12 cellular contexts compared by ENCODE assay signal in the genomic region with DNA sequence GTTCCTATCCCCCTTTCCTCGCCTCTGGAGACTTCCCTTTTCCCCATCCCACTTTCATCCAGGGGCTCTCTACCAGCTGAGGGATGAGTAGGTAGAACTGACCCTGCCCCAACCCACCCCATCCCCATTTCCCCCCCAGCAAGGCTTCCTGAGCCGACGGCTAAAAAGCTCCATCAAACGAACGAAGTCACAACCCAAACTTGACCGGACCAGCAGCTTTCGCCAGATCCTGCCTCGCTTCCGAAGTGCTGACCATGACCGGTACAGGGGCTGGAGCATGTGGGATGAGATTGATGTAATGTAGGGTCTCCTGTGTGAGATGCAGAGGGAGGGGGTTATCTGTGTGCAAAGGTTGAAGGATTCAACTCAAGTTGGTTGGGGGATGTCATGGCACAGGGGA. TPM values are rescaled to one million over a fixed set of nuclear protein-coding genes. Genes with fewer than 3 reads are reported as not detected.
DNase-seq lines count a peak whose midpoint lies in the region; ATAC-seq and TF ChIP-seq lines count a peak whose summit lies in the region.
"Had no signal": no experiment of that assay in that cellular context is flagged by ENCODE, and none has a peak within 500 bp of the region (broad histone marks: within the 10 kb centered on the region; RNA-seq: fewer than 3 reads in every experiment).

No MANE protein-coding gene starts in this region.

- CTCF ChIA-PET in activated naive CD4-positive, alpha-beta T cell treated with anti-CD3 and anti-CD28 coated beads for 36 hours (lab: Charles Lee), result no interaction called here
- CTCF ChIA-PET in WTC11 (lab: Charles Lee), result interaction anchor here (0.9 to 1.5 kb wide), 4 partner anchors 14 to 155 kb away, joined by 3 to 7 read pairs (median 4); partner anchors contain the start of genes B3GALT4, CUTA and ZBTB9

- peaks cover 23% of the 10 kb centered on the region for H3K36me3 ChIP-seq in iPS-15b (ENCODE audit: control insufficient read depth, insufficient read depth, low read length)
- H3K36me3 ChIP-seq in stomach smooth muscle (ENCODE audit: control insufficient read depth in 2 of 2, insufficient read depth in 2 of 2, low read length in 2 of 2), result peaks cover 16 to 19% of the 10 kb centered on the region in 2 donors
- H3K36me3 ChIP-seq in lower lobe of right lung, result peaks cover 26% of the 10 kb centered on the region

- peak overlapping the region; percentile 60 for H3K9ac ChIP-seq in iPS-15b (ENCODE audit: low read depth, low read length)
- H3K9ac ChIP-seq in stomach smooth muscle (ENCODE audit: low read length in 2 of 2), result peak overlapping the region in 1 of 2 donors; percentile 47

- peak overlapping the region; percentile 42 for H3K4me3 Mint-ChIP-seq in activated naive CD4-positive, alpha-beta T cell treated with anti-CD3 and anti-CD28 coated beads for 36 hours
- peak overlapping the region; percentile 71 for H3K4me3 Mint-ChIP-seq in WTC11

- H3K4me3 ChIP-seq in iPS-15b (ENCODE audit: low read depth, low read length), result peak overlapping the region; percentile 89
- H3K4me3 ChIP-seq in stomach smooth muscle (ENCODE audit: low read length in 2 of 2), result no peak overlapping the region
- no peak overlapping the region for H3K4me3 ChIP-seq in lower lobe of right lung

- peaks cover 49% of the 10 kb centered on the region for H3K4me1 Mint-ChIP-seq in activated naive CD4-positive, alpha-beta T cell treated with anti-CD3 and anti-CD28 coated beads for 36 hours (ENCODE audit: low read depth)
- H3K4me1 Mint-ChIP-seq in WTC11, result peaks cover 53% of the 10 kb centered on the region

- H3K9me3 ChIP-seq in iPS-15b (ENCODE audit: control insufficient read depth, insufficient read depth, low read length) (no peaks in the 10 kb centered on the region), stomach smooth muscle (ENCODE audit: control insufficient read depth in 2 of 2, low read length in 2 of 2) (no peaks in the 10 kb centered on the region), lower lobe of right lung (no peaks in the 10 kb centered on the region)

- POLR2A ChIA-PET in WTC11 (lab: Charles Lee), result interaction anchor here (0.8 to 4.1 kb wide), 2 partner anchors 22 to 161 kb away, joined by 3 to 26 read pairs; partner anchors contain the start of genes RPS18, VPS52 and ZBTB9

- DNase-seq in activated naive CD4-positive, alpha-beta T cell treated with anti-CD3 and anti-CD28 coated beads for 36 hours, result no peak
- DNase-seq in activated naive CD4-positive, alpha-beta T cell (lab: John Stamatoyannopoulos, UW), result no peak
- DNase-seq in WTC11 (ENCODE audit: low spot score), result no peak
- DNase-seq in GM20000 (ENCODE audit: low spot score), result no peak
- no peak for DNase-seq in lower lobe of right lung
- DNase-seq: cerebellar nuclear complex, NCI-H1105, NCI-H774 had no signal

- intact Hi-C loops in activated naive CD4-positive, alpha-beta T cell treated with anti-CD3 and anti-CD28 coated beads for 36 hours (cut with micrococcal nuclease), result no loop called here
- intact Hi-C loops in lower lobe of right lung (cut with DNase I), result no loop called here

- H3K36me3 Mint-ChIP-seq in activated naive CD4-positive, alpha-beta T cell treated with anti-CD3 and anti-CD28 coated beads for 36 hours (ENCODE audit: low read depth), result peaks cover 17% of the 10 kb centered on the region
- H3K36me3 Mint-ChIP-seq in WTC11, result peaks cover 26% of the 10 kb centered on the region

- H3K27ac ChIP-seq in stomach smooth muscle (ENCODE audit: low read length) (peak overlapping the region; percentile 91), lower lobe of right lung (no peak overlapping the region)

- H3K27me3 Mint-ChIP-seq in activated naive CD4-positive, alpha-beta T cell treated with anti-CD3 and anti-CD28 coated beads for 36 hours (ENCODE audit: low read depth), result no peaks in the 10 kb centered on the region
- no peaks in the 10 kb centered on the region for H3K27me3 Mint-ChIP-seq in WTC11 (ENCODE audit: low read depth)

- no peaks in the 10 kb centered on the region for H3K9me3 Mint-ChIP-seq in activated naive CD4-positive, alpha-beta T cell treated with anti-CD3 and anti-CD28 coated beads for 36 hours
- H3K9me3 Mint-ChIP-seq in WTC11, result no peaks in the 10 kb centered on the region

- peaks cover 23% of the 10 kb centered on the region for H3K4me1 ChIP-seq in iPS-15b (ENCODE audit: control insufficient read depth, insufficient read depth, low read length)
- peaks cover 57% of the 10 kb centered on the region for H3K4me1 ChIP-seq in stomach smooth muscle (ENCODE audit: control insufficient read depth, insufficient read depth, low read length)
- peaks cover 38% of the 10 kb centered on the region for H3K4me1 ChIP-seq in lower lobe of right lung

- TF ChIP-seq CTCF in WTC11 (IDR thresholded peaks at IDR 0.05), result no peak
- TF ChIP-seq CTCF in GM20000 (IDR thresholded peaks at IDR 0.05; ENCODE audit: extremely low read depth, missing control alignments), result no peak
- no peak for TF ChIP-seq CTCF in lower lobe of right lung (IDR thresholded peaks at IDR 0.05)

- H3K27me3 ChIP-seq in iPS-15b (ENCODE audit: control insufficient read depth, insufficient read depth, low read length), result no peaks in the 10 kb centered on the region
- no peaks in the 10 kb centered on the region for H3K27me3 ChIP-seq in stomach smooth muscle (ENCODE audit: control insufficient read depth in 1 of 2, insufficient read depth in 2 of 2, low read length in 2 of 2)
- no peaks in the 10 kb centered on the region for H3K27me3 ChIP-seq in lower lobe of right lung (ENCODE audit: low read depth)

- no peak for ATAC-seq in WTC11
- ATAC-seq in GM18907 (IDR thresholded peaks at IDR 0.05; ENCODE audit: unreplicated experiment), result no peak
- no peak for ATAC-seq in lower lobe of right lung
- ATAC-seq: sciatic nerve had no signal

- H3K27ac Mint-ChIP-seq in activated naive CD4-positive, alpha-beta T cell treated with anti-CD3 and anti-CD28 coated beads for 36 hours, result no peak overlapping the region
- H3K27ac Mint-ChIP-seq in WTC11, result peak overlapping the region; percentile 93

TF ChIP-seq in WTC11, 78 proteins besides CTCF, POLR2A, EP300 and RAD21:
- TF ChIP-seq CREM (CRISPR knock-in tag; IDR thresholded peaks at IDR 0.05), result no peak
TF ChIP-seq in WTC11: peak in this region for 0.

RNA-seq across cellular contexts. Expression of gene SYNGAP1, which starts 12.7 kb away (rescaled TPM):
- 10 to 100 TPM; 35.1 to 42.2 TPM for total RNA-seq in activated naive CD4-positive, alpha-beta T cell treated with anti-CD3 and anti-CD28 coated beads for 36 hours
- 139 to 172 TPM (median 160 TPM) in 3 replicates for total RNA-seq in WTC11 (2021)
- total RNA-seq in lower lobe of right lung, result 21.6 TPM

RNA-seq across cellular contexts. Expression of gene CUTA, which starts 14.6 kb away (rescaled TPM):
- total RNA-seq in activated naive CD4-positive, alpha-beta T cell treated with anti-CD3 and anti-CD28 coated beads for 36 hours, result 100 to 1,000 TPM; 163 to 181 TPM
- total RNA-seq in WTC11 (2021) (229 to 247 TPM (median 243 TPM) in 3 replicates), lower lobe of right lung (153 TPM)

RNA-seq across cellular contexts. Expression of gene PHF1, which starts 21.7 kb away (rescaled TPM):
- total RNA-seq in activated naive CD4-positive, alpha-beta T cell treated with anti-CD3 and anti-CD28 coated beads for 36 hours, result 10 to 100 TPM; 31.0 to 32.3 TPM
- total RNA-seq in WTC11 (2021) (60.0 to 63.6 TPM (median 60.2 TPM) in 3 replicates), lower lobe of right lung (69.7 TPM)

RNA-seq across cellular contexts. Expression of gene ZBTB9, which starts 21.8 kb away (rescaled TPM):
- total RNA-seq in activated naive CD4-positive, alpha-beta T cell treated with anti-CD3 and anti-CD28 coated beads for 36 hours, result 1 to 10 TPM; 5.0 to 6.5 TPM
- 19.4 to 21.2 TPM (median 20.8 TPM) in 3 replicates for total RNA-seq in WTC11 (2021)
- 9.5 TPM for total RNA-seq in lower lobe of right lung

RNA-seq across cellular contexts. Expression of gene KIFC1, which starts 40.9 kb away (rescaled TPM):
- total RNA-seq in activated naive CD4-positive, alpha-beta T cell treated with anti-CD3 and anti-CD28 coated beads for 36 hours, result 100 to 1,000 TPM; 107 TPM
- total RNA-seq in WTC11 (2021), result 79.5 to 97.3 TPM (median 83.7 TPM) in 3 replicates
- 2.7 TPM for total RNA-seq in lower lobe of right lung
